7 cellular contexts compared by ENCODE assay signal in the genomic region with DNA sequence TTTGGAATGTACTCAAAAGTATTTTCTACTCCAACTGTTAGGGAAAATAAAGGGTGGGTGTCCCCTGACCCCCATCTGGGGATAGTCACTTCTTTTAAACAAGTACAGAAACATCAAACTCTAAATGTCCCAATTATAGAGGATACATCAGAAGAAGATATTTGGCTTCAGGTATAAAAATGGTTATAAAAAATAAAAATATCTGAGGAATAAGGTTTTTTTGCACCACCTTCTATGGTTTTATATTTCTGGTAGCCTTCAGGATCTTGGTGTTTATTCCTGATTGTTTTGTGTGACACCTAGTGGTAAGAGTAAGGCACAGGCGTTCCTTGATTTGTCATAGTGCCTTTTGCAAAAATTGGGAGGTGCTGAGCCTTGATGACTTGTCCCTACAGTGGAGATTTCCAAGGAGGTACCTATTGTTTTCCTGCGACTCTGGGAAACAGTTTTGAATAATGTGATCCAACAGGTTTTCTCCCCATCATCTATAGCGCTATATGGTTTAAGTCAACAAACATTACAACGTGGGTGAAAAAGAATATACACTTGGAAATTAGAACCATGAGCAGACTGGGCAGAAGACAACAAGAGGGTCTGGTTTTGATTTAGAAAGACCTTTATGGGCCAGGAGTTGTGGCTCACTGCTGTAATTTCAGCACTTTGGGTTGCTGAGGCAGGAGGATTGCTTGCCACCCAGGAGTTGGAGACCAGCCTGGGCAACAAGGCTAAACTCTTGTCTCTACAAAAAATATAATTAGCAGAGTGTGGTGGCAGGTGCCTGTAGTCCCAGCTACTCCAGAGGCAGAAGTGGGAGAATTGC. TPM values are rescaled to one million over a fixed set of nuclear protein-coding genes. Genes with fewer than 3 reads are reported as not detected.
DNase-seq lines count a peak whose midpoint lies in the region; ATAC-seq and TF ChIP-seq lines count a peak whose summit lies in the region.

No MANE protein-coding gene starts in this region.

- TF ChIP-seq CTCF in DND-41 (IDR thresholded peaks at IDR 0.05; ENCODE audit: borderline replicate concordance, extremely low read depth, low read length, poor library complexity, severe bottlenecking): peak; percentile 93

- peaks cover 38% of the 10 kb centered on the region for H3K79me2 ChIP-seq in DND-41 (ENCODE audit: insufficient read depth, low read length)

- H3K36me3 ChIP-seq in DND-41 (ENCODE audit: insufficient read depth, low read length) (peaks cover 17% of the 10 kb centered on the region), muscle layer of colon (ENCODE audit: insufficient read depth, low read length) (peaks cover 16% of the 10 kb centered on the region)

- H3K9ac ChIP-seq in DND-41 (ENCODE audit: low read depth, low read length): no peak overlapping the region
- peak overlapping the region; percentile 28 for H3K9ac ChIP-seq in muscle layer of colon (ENCODE audit: low read length)

- peaks cover 39% of the 10 kb centered on the region for H3K4me1 ChIP-seq in DND-41 (ENCODE audit: insufficient read depth, low read length)
- peaks cover 36% of the 10 kb centered on the region for H3K4me1 ChIP-seq in muscle layer of colon (ENCODE audit: insufficient read depth, low read length)

- 0 out of 3 replicates have a peak, but pooled peaks have one; percentile 16 for ATAC-seq in DND-41 (ENCODE audit: insufficient read depth, low read depth)

- no peaks in the 10 kb centered on the region for H3K27me3 ChIP-seq in DND-41 (ENCODE audit: insufficient read depth, low read length, poor library complexity)
- H3K27me3 ChIP-seq in muscle layer of colon (ENCODE audit: control insufficient read depth in 1 of 2, insufficient read depth in 2 of 2, low read length in 2 of 2): no peaks in the 10 kb centered on the region

- H3K9me3 ChIP-seq in DND-41 (ENCODE audit: insufficient read depth, low read length, severe bottlenecking) (no peaks in the 10 kb centered on the region), muscle layer of colon (ENCODE audit: low read length) (no peaks in the 10 kb centered on the region)

- H4K20me1 ChIP-seq in DND-41 (ENCODE audit: insufficient read depth, low read length): peaks cover 19% of the 10 kb centered on the region

- peak overlapping the region; percentile 3; the same call in 1 of the 2 replicates for H3K27ac ChIP-seq in DND-41 (ENCODE audit: low read length)
- peak overlapping the region; percentile 99 for H3K27ac ChIP-seq in muscle layer of colon (ENCODE audit: low read depth, low read length)

- H2AFZ ChIP-seq in DND-41 (ENCODE audit: low read depth, low read length): no peak overlapping the region

- H3K4me2 ChIP-seq in DND-41 (ENCODE audit: insufficient read depth, low read length): no peak overlapping the region

- DNase-seq in DND-41 (peak; percentile 53), KG1 (lab: John Stamatoyannopoulos, UW) (peak; percentile 26), OCI-M1 (lab: John Stamatoyannopoulos, UW) (peak; percentile 78), dedifferentiated amniotic fluid mesenchymal stem cell (ENCODE audit: extremely low spot score) (peak; percentile 80), occipital lobe (lab: John Stamatoyannopoulos, UW) (no peak)
- no peak for DNase-seq in activated CD8-positive, alpha-beta memory T cell treated with anti-CD3 and anti-CD28 coated beads, Interleukin-2, amount 50 U/mL, for 48 hours

- H3K4me3 ChIP-seq in DND-41 (ENCODE audit: low read depth in 1 of 2, low read length in 2 of 2) (no peak overlapping the region), muscle layer of colon (ENCODE audit: low read depth in 1 of 2, low read length in 2 of 2) (no peak overlapping the region)

RNA-seq across cellular contexts. Expression of gene NFKBIA, which starts 2.5 kb away (rescaled TPM):
- 46.9 TPM for total RNA-seq in occipital lobe

Comparison
In these comparisons a context has a peak if more than half of its experiments do, and no peak if none do; other contexts are left out.
1. DNase-seq: peak in DND-41 (single experiment), KG1 (single experiment), OCI-M1 (single experiment) and dedifferentiated amniotic fluid mesenchymal stem cell (single experiment); none in activated CD8-positive, alpha-beta memory T cell treated with anti-CD3 and anti-CD28 coated beads, Interleukin-2, amount 50 U/mL, for 48 hours (single experiment) and occipital lobe (single experiment).